ENCODE assay signal across 8 cellular contexts in the genomic region with DNA sequence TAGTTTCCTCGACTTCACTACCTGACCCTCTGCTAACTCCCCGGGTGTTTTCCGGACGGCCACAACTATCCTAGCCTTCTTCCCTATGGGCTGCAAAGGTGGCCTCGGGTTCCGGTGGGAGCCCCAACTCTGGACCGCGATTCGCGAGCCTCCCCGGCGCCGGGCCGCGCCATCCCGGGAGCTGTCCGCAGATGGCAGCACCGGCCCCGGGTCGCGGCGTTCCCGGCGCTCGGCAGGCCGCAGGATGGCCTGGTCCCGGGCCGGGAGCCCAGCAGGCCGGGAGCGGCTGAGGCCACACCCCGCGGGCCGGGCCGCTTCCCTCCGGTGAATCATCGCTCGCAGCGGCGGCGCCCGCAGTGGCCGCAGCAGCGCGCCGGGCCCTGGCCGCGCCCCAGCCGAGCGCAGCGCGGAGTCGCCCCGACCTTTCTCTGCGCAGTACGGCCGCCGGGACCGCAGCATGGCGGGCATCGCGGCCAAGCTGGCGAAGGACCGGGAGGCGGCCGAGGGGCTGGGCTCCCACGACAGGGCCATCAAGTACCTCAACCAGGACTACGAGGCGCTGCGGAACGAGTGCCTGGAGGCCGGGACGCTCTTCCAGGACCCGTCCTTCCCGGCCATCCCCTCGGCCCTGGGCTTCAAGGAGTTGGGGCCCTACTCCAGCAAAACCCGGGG. TPM values are rescaled to one million over a fixed set of nuclear protein-coding genes. Genes with fewer than 3 reads are reported as not detected.
A peak's percentile ranks its signal among the peaks of the same experiment; 100 is the strongest.
DNase-seq lines count a peak whose midpoint lies in the region; ATAC-seq and TF ChIP-seq lines count a peak whose summit lies in the region.

A gene (plus strand): TSS at position 356 of the 672 bp plus-strand sequence. CDS start 102 bp downstream, at position 458.

- no peaks in the 10 kb centered on the region for H3K27me3 Mint-ChIP-seq in natural killer cell treated with Interleukin-12 subunit alpha and Interleukin-12 subunit beta and Interleukin-15 and Interleukin-18, amount 100 ng/mL, for 72 hours

- H3K27ac Mint-ChIP-seq in natural killer cell treated with Interleukin-12 subunit alpha and Interleukin-12 subunit beta and Interleukin-15 and Interleukin-18, amount 100 ng/mL, for 72 hours, result peak within 1 kb of the TSS; percentile 56 to 87

- H3K36me3 ChIP-seq in thymus (ENCODE audit: control insufficient read depth, insufficient read depth), result no peaks in the 10 kb centered on the region

- H3K4me3 Mint-ChIP-seq in natural killer cell treated with Interleukin-12 subunit alpha and Interleukin-12 subunit beta and Interleukin-15 and Interleukin-18, amount 100 ng/mL, for 72 hours, result peak within 1 kb of the TSS; percentile 74

- WGBS in thymus, result under 1% methylated on average over 76 of the region's 76 CpGs

- peak within 1 kb of the TSS; percentile 90 to 94 for H3K4me3 ChIP-seq in foreskin fibroblast (ENCODE audit: low read depth in 1 of 2, low read length in 2 of 2)
- H3K4me3 ChIP-seq in thymus (ENCODE audit: low read length), result peak within 1 kb of the TSS; percentile 58

- peak; percentile 60 for TF ChIP-seq CTCF in foreskin fibroblast (IDR thresholded peaks at IDR 0.05; ENCODE audit: low read depth, low read length)

- peaks cover 5% of the 10 kb centered on the region for H3K4me1 ChIP-seq in thymus (ENCODE audit: control insufficient read depth, insufficient read depth, low read length)

- H3K9me3 Mint-ChIP-seq in natural killer cell treated with Interleukin-12 subunit alpha and Interleukin-12 subunit beta and Interleukin-15 and Interleukin-18, amount 100 ng/mL, for 72 hours, result no peaks in the 10 kb centered on the region

- peaks cover 44 to 46% of the 10 kb centered on the region in 2 donors for H3K4me1 Mint-ChIP-seq in natural killer cell treated with Interleukin-12 subunit alpha and Interleukin-12 subunit beta and Interleukin-15 and Interleukin-18, amount 100 ng/mL, for 72 hours (ENCODE audit: low read depth in 2 of 2)

- H3K36me3 Mint-ChIP-seq in natural killer cell treated with Interleukin-12 subunit alpha and Interleukin-12 subunit beta and Interleukin-15 and Interleukin-18, amount 100 ng/mL, for 72 hours, result no peaks in the 10 kb centered on the region

- H3K27ac ChIP-seq in thymus (ENCODE audit: low read depth), result peak within 1 kb of the TSS; percentile 76

- peaks cover 3% of the 10 kb centered on the region for H3K27me3 ChIP-seq in thymus (ENCODE audit: control insufficient read depth, insufficient read depth)

- no peaks in the 10 kb centered on the region for H3K9me3 ChIP-seq in thymus (ENCODE audit: control insufficient read depth)

- peak; percentile 51 for DNase-seq in CMK (ENCODE audit: low read depth)
- DNase-seq in RPMI7951 (ENCODE audit: low read depth), result peak; percentile 86
- peak; percentile 55 for DNase-seq in activated naive CD4-positive, alpha-beta T cell treated with Interleukin-2 at 50 U/mL for 16 hours
- peak; percentile 92 to 98 for DNase-seq in foreskin fibroblast
- DNase-seq in natural killer cell treated with Interleukin-12 subunit alpha and Interleukin-12 subunit beta and Interleukin-15 and Interleukin-18, amount 100 ng/mL, for 72 hours (ENCODE audit: low spot score), result peak; percentile 84

- ATAC-seq in GM19328 (IDR thresholded peaks at IDR 0.05; ENCODE audit: unreplicated experiment) (peak; percentile 44), HG03442 (IDR thresholded peaks at IDR 0.05; ENCODE audit: unreplicated experiment) (peak; percentile 56)
- ATAC-seq in natural killer cell treated with Interleukin-12 subunit alpha and Interleukin-12 subunit beta and Interleukin-15 and Interleukin-18, amount 100 ng/mL, for 72 hours, result peak; percentile 87 to 92

RNA-seq across cellular contexts. Expression of the gene that starts here (rescaled TPM):
- 202 and 247 TPM in 2 replicates for total RNA-seq in RPMI7951 (2014; rRNA removed; shearing (Covaris generic))
- 10 to 100 TPM; 29.2 to 39.1 TPM for total RNA-seq in natural killer cell treated with Interleukin-12 subunit alpha and Interleukin-12 subunit beta and Interleukin-15 and Interleukin-18, amount 100 ng/mL, for 72 hours
- polyA plus RNA-seq in thymus, result 60.5 TPM

Comparison
In these comparisons a context has a peak if more than half of its experiments do, and no peak if none do; other contexts are left out.
1. Peak in every context shown above with its lines: DNase-seq, ATAC-seq, H3K4me3 ChIP-seq and H3K27ac ChIP-seq.